ENCODE assay signal across 8 cellular contexts in the genomic region with DNA sequence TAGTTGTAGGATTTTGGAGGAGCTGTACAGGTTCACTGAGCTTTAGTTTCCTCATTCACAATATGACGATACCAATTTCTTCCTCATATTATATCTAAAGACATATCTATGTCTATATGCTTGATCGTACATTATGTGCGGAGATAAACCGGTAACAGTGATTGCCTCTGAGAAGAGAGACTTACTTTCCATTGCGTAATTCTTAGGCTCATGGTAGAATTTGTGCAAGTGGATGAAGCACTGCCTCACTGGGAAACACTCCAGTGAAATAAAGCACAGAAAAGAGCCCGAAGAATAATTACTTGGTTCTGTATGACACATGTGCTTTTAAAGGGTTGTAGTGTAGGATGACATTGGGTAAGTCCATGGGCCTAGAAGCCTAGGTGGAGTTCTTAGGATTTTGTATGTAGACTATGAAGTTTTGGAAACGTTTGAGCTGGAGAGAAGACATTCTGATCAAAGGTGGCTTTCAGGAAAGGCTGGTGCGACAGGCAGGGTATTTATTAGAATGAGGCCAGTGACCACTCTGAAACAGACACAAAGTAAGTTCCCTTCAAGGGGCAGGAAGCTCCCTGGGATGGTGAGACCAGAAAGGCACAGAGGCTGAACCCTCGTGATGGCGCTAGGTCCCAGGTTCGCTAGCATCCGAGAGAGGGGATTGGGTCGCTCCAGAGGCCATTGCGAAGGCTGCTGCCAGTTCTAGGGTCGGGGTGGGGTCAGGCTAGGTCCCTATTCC. TPM values are rescaled to one million over a fixed set of nuclear protein-coding genes. Genes with fewer than 3 reads are reported as not detected.
A peak's percentile ranks its signal among the peaks of the same experiment; 100 is the strongest.
DNase-seq lines count a peak whose midpoint lies in the region; ATAC-seq and TF ChIP-seq lines count a peak whose summit lies in the region.

No MANE protein-coding gene starts in this region.

- H3K27ac ChIP-seq in VCaP (peak overlapping the region; percentile 89), heart left ventricle (peak overlapping the region; percentile 40 to 91 (median 86))

- no peak for TF ChIP-seq POLR2A in heart left ventricle (IDR thresholded peaks at IDR 0.05)

- H3K27me3 ChIP-seq in heart left ventricle: no peaks in the 10 kb centered on the region

- ATAC-seq in HG03039 (IDR thresholded peaks at IDR 0.05; ENCODE audit: unreplicated experiment) (peak; percentile 24), heart left ventricle (peak in 3 of 4 donors; percentile 41 to 51 (median 43))

- TF ChIP-seq CTCF in VCaP (conservative IDR thresholded peaks at IDR 0.05) (no peak), heart left ventricle (IDR thresholded peaks at IDR 0.05) (no peak)

- WGBS in heart left ventricle, 4 donors: 40 to 65% (median 52%) methylated on average over 13 to 15 of the region's 15 CpGs

- intact Hi-C loops in heart left ventricle (cut with DNase I): loop anchor here in 3 of 10 donors (5.0 to 10.0 kb wide), 3 partner anchors 121 to 667 kb away; a partner anchor contains a TSS

- peaks cover 0 to 27% (median 5%) of the 10 kb centered on the region in 12 donors for H3K4me1 ChIP-seq in heart left ventricle

- H3K4me3 ChIP-seq in heart left ventricle: peak overlapping the region in 11 of 12 donors; percentile 58 to 88 (median 75)

- peak; percentile 0 to 1 for DNase-seq in stimulated activated CD8-positive, alpha-beta memory T cell treated with anti-CD3 and anti-CD28 coated beads, Interleukin-4, amount 100 ng/mL, for 1 hour (ENCODE audit: low read depth in 2 of 2, low spot score in 1 of 2)
- no peak for DNase-seq in stimulated activated CD8-positive, alpha-beta memory T cell treated with anti-CD3 and anti-CD28 coated beads, Interleukin-4, amount 100 ng/mL, for 48 hours
- DNase-seq in heart left ventricle (no peak), retina (peak; percentile 1), NCI-H1930 (lab: John Stamatoyannopoulos, UW) (no peak), HuH-7 (ENCODE audit: low spot score) (no peak)

- H3K9me3 ChIP-seq in heart left ventricle: no peaks in the 10 kb centered on the region

- peaks cover 0 to 7% (median 5%) of the 10 kb centered on the region in 9 donors for H3K36me3 ChIP-seq in heart left ventricle

RNA-seq across cellular contexts. Expression of a gene that starts 0.6 kb away (rescaled TPM):
- total RNA-seq in heart left ventricle: 10 to 100 TPM; 39.6 to 82.8 (median 72.3) TPM
- 10 to 100 TPM; 35.7 to 78.2 TPM for polyA plus RNA-seq in heart left ventricle

RNA-seq across cellular contexts. Expression of a gene that starts 48.7 kb away (rescaled TPM):
- under 1 TPM in 8 of 9 donors, not detected in 1; 0.05 to 0.77 (median 0.29) TPM for total RNA-seq in heart left ventricle
- under 1 TPM; 0.08 to 0.15 TPM for polyA plus RNA-seq in heart left ventricle

Comparison
In these comparisons a context has a peak if more than half of its experiments do, and no peak if none do; other contexts are left out.
1. DNase-seq: peak in stimulated activated CD8-positive, alpha-beta memory T cell treated with anti-CD3 and anti-CD28 coated beads, Interleukin-4, amount 100 ng/mL, for 1 hour (2 of 2) and retina (single experiment); none in stimulated activated CD8-positive, alpha-beta memory T cell treated with anti-CD3 and anti-CD28 coated beads, Interleukin-4, amount 100 ng/mL, for 48 hours (single experiment), heart left ventricle (0 of 5), NCI-H1930 (0 of 2) and HuH-7 (single experiment).